In genomic region chrX:53666171-53666570, GRCh38 we compare ENCODE assay signal across 22 cellular contexts. TPM values are rescaled to one million over a fixed set of nuclear protein-coding genes. Genes with fewer than 3 reads are reported as not detected.
DNase-seq lines count a peak whose midpoint lies in the region; ATAC-seq and TF ChIP-seq lines count a peak whose summit lies in the region.
"Had no signal": no experiment of that assay in that cellular context is flagged by ENCODE, and none has a peak within 500 bp of the region (broad histone marks: within the 10 kb centered on the region; RNA-seq: fewer than 3 reads in every experiment).

No MANE protein-coding gene starts in this region.

- no peak for ATAC-seq in left cardiac atrium
- no peak for ATAC-seq in activated naive CD8-positive, alpha-beta T cell treated with anti-CD3 and anti-CD28 coated beads, Interleukin-2, amount 10 ng/mL, durations not matched to agents 7 days and 5 days (ENCODE audit: low read depth)
- no peak for ATAC-seq in GM18519 (IDR thresholded peaks at IDR 0.05; ENCODE audit: low FRiP score, unreplicated experiment)
- ATAC-seq in body of pancreas = no peak
- ATAC-seq: A549, HepG2, Right ventricle myocardium inferior had no signal

- H3K4me3 ChIP-seq in left ventricle myocardium inferior (no peak overlapping the region), body of pancreas (no peak overlapping the region)
- H3K4me3 ChIP-seq: A549; BLaER1 treated with 17β-estradiol and CSF1 and Interleukin-3, amounts not matched to agents 10 nM and 100 nM; PC-9; SJSA1 had no signal

- peak overlapping the region; percentile 16 for H3K27ac Mint-ChIP-seq in Calu3 (ENCODE audit: unreplicated experiment)
- peak overlapping the region; percentile 14 for H3K27ac Mint-ChIP-seq in activated naive CD8-positive, alpha-beta T cell treated with anti-CD3 and anti-CD28 coated beads, Interleukin-2, amount 10 ng/mL, durations not matched to agents 7 days and 5 days

- H3K9me3 ChIP-seq in left ventricle myocardium inferior (replicated peaks) (no peaks in the 10 kb centered on the region), body of pancreas (no peaks in the 10 kb centered on the region)
- H3K9me3 ChIP-seq: A549; BLaER1 treated with 17β-estradiol and CSF1 and Interleukin-3, amounts not matched to agents 10 nM and 100 nM; SJSA1 had no signal

- TF ChIP-seq POLR2A in body of pancreas (IDR thresholded peaks at IDR 0.05) = no peak

- no peak for TF ChIP-seq CTCF in left ventricle myocardium inferior (IDR thresholded peaks at IDR 0.05; ENCODE audit: borderline replicate concordance)
- TF ChIP-seq CTCF in Calu3 (IDR thresholded peaks at IDR 0.05; ENCODE audit: unreplicated experiment) = no peak
- no peak for TF ChIP-seq CTCF in body of pancreas (IDR thresholded peaks at IDR 0.05)

- peaks cover 66% of the 10 kb centered on the region for H3K36me3 Mint-ChIP-seq in Calu3 (ENCODE audit: insufficient read depth, unreplicated experiment)
- peaks cover 24% of the 10 kb centered on the region for H3K36me3 Mint-ChIP-seq in activated naive CD8-positive, alpha-beta T cell treated with anti-CD3 and anti-CD28 coated beads, Interleukin-2, amount 10 ng/mL, durations not matched to agents 7 days and 5 days

- peaks cover 41% of the 10 kb centered on the region for H3K4me1 Mint-ChIP-seq in Calu3 (ENCODE audit: low read depth, unreplicated experiment)
- H3K4me1 Mint-ChIP-seq in activated naive CD8-positive, alpha-beta T cell treated with anti-CD3 and anti-CD28 coated beads, Interleukin-2, amount 10 ng/mL, durations not matched to agents 7 days and 5 days = peaks cover 1% of the 10 kb centered on the region

- H3K27ac ChIP-seq in left ventricle myocardium inferior (replicated peaks) (peak overlapping the region; percentile 23), body of pancreas (no peak overlapping the region)
- H3K27ac ChIP-seq: A549; BLaER1 treated with 17β-estradiol and CSF1 and Interleukin-3, amounts not matched to agents 10 nM and 100 nM; PC-9; SJSA1 had no signal

- H3K27me3 ChIP-seq in left ventricle myocardium inferior (ENCODE audit: low read depth) (no peaks in the 10 kb centered on the region), body of pancreas (no peaks in the 10 kb centered on the region)
- H3K27me3 ChIP-seq: SJSA1 had no signal

- DNase-seq in left ventricle myocardium inferior = no peak
- DNase-seq in left cardiac atrium = no peak
- DNase-seq in Calu3 = no peak
- DNase-seq in activated naive CD8-positive, alpha-beta T cell treated with anti-CD3 and anti-CD28 coated beads, Interleukin-2, amount 10 ng/mL, durations not matched to agents 7 days and 5 days = no peak
- peak; percentile 3 for DNase-seq in pons (ENCODE audit: low spot score)
- no peak for DNase-seq in body of pancreas
- DNase-seq: AML-193; CD8-positive, alpha-beta memory T cell; Karpas-422; NCI-H1092; NCI-H1417 treated with DMSO at 0.1 percent for 48 hours; NCI-H1694 treated with DMSO at 0.1 percent for 48 hours; NCI-H2081; NCI-H2227 treated with DMSO at 0.1 percent for 48 hours; NCI-H526 treated with DMSO at 0.1 percent for 48 hours; PC-9 had no signal

- H3K4me3 Mint-ChIP-seq in Calu3 (ENCODE audit: low read depth, unreplicated experiment) = peak overlapping the region; percentile 15
- no peak overlapping the region for H3K4me3 Mint-ChIP-seq in activated naive CD8-positive, alpha-beta T cell treated with anti-CD3 and anti-CD28 coated beads, Interleukin-2, amount 10 ng/mL, durations not matched to agents 7 days and 5 days
- H3K4me3 Mint-ChIP-seq: CD8-positive, alpha-beta memory T cell had no signal

- CTCF ChIA-PET in Calu3 (lab: Charles Lee) = no interaction called here

- no peaks in the 10 kb centered on the region for H3K9me3 Mint-ChIP-seq in Calu3 (ENCODE audit: low read depth, unreplicated experiment)
- no peaks in the 10 kb centered on the region for H3K9me3 Mint-ChIP-seq in activated naive CD8-positive, alpha-beta T cell treated with anti-CD3 and anti-CD28 coated beads, Interleukin-2, amount 10 ng/mL, durations not matched to agents 7 days and 5 days
- H3K9me3 Mint-ChIP-seq: CD8-positive, alpha-beta memory T cell had no signal

- peaks cover 53% of the 10 kb centered on the region for H3K4me1 ChIP-seq in left ventricle myocardium inferior
- H3K4me1 ChIP-seq in body of pancreas = peaks cover 16% of the 10 kb centered on the region
- H3K4me1 ChIP-seq: SJSA1 had no signal

- peaks cover 5% of the 10 kb centered on the region for H3K36me3 ChIP-seq in left ventricle myocardium inferior
- H3K36me3 ChIP-seq in body of pancreas (replicated peaks in 1 of 2; ENCODE audit: insufficient read depth in 1 of 2, low read depth in 2 of 2) = no peaks in the 10 kb centered on the region

- H3K27me3 Mint-ChIP-seq in Calu3 (ENCODE audit: unreplicated experiment) = no peaks in the 10 kb centered on the region
- no peaks in the 10 kb centered on the region for H3K27me3 Mint-ChIP-seq in activated naive CD8-positive, alpha-beta T cell treated with anti-CD3 and anti-CD28 coated beads, Interleukin-2, amount 10 ng/mL, durations not matched to agents 7 days and 5 days
- H3K27me3 Mint-ChIP-seq: CD8-positive, alpha-beta memory T cell had no signal

- 75 to 76% methylated on average over 1 of the region's 1 CpG for WGBS in body of pancreas, 2 donors

- intact Hi-C loops in left ventricle myocardium inferior (cut with micrococcal nuclease) (no loop called here), left cardiac atrium (cut with DNase I) (no loop called here), Calu3 (cut with micrococcal nuclease; ENCODE audit: unreplicated experiment) (no loop called here), body of pancreas (cut with DNase I) (no loop called here)

- BruUV-seq in Calu3 (replicated peaks; lab: Mats Ljungman, UMichigan) = no TSS peak

- POLR2A ChIA-PET in activated naive CD8-positive, alpha-beta T cell treated with anti-CD3 and anti-CD28 coated beads, Interleukin-2, amount 10 ng/mL, durations not matched to agents 7 days and 5 days (lab: Charles Lee) = no interaction called here

RNA-seq across cellular contexts. Expression of gene HUWE1, which starts 20.3 kb away (rescaled TPM):
- total RNA-seq in left ventricle myocardium inferior (130 TPM), left cardiac atrium (100 to 1,000 TPM; 128 to 130 TPM), Calu3 (2022) (347 and 376 TPM in 2 replicates), body of pancreas (100 to 1,000 TPM in 1 of 2 donors, 10 to 100 TPM in 1; 67.2 to 102 TPM)
- total RNA-seq in activated naive CD8-positive, alpha-beta T cell treated with anti-CD3 and anti-CD28 coated beads, Interleukin-2, amount 10 ng/mL, durations not matched to agents 7 days and 5 days = 100 to 1,000 TPM; 219 to 225 TPM
